9 cellular contexts compared by ENCODE assay signal in genomic region chr10:31581741-31582323, GRCh38.
DNase-seq lines count a peak whose midpoint lies in the region; ATAC-seq and TF ChIP-seq lines count a peak whose summit lies in the region.
"Had no signal": no experiment of that assay in that cellular context is flagged by ENCODE, and none has a peak within 500 bp of the region (broad histone marks: within the 10 kb centered on the region; RNA-seq: fewer than 3 reads in every experiment).

No MANE protein-coding gene starts in this region.

- DNase-seq in GM13976 (ENCODE audit: low spot score): peak; percentile 79
- DNase-seq in M059J (ENCODE audit: low read depth): peak; percentile 10
- no peak for DNase-seq in memory B cell (ENCODE audit: low spot score in 2 of 2)
- DNase-seq in HCEC 1CT: no peak
- no peak for DNase-seq in ureter (ENCODE audit: low spot score)
- no peak for DNase-seq in middle frontal gyrus (ENCODE audit: extremely low spot score, low spot score)
- DNase-seq: thyroid gland had no signal

- H3K9me3 Mint-ChIP-seq in memory B cell: peaks cover 7% of the 10 kb centered on the region

- H3K4me3 Mint-ChIP-seq in memory B cell: no peak overlapping the region

- H3K36me3 Mint-ChIP-seq in memory B cell: no peaks in the 10 kb centered on the region

- ATAC-seq in GM21526 (IDR thresholded peaks at IDR 0.05; ENCODE audit: low FRiP score, unreplicated experiment) (peak; percentile 68), memory B cell (ENCODE audit: low read depth) (peak; percentile 24), GM19455 (IDR thresholded peaks at IDR 0.05; ENCODE audit: unreplicated experiment) (no peak)

- H3K27ac Mint-ChIP-seq in memory B cell: no peak overlapping the region

- H3K4me1 Mint-ChIP-seq in memory B cell: no peaks in the 10 kb centered on the region

- in situ Hi-C loops in GM13976 (cut with MboI; ENCODE audit: low sequenced_read_pairs, unreplicated experiment): no loop called here

- H3K27me3 Mint-ChIP-seq in memory B cell: peaks cover 8% of the 10 kb centered on the region

- no peak for TF ChIP-seq CTCF in GM13976 (IDR thresholded peaks at IDR 0.05; ENCODE audit: borderline replicate concordance, control extremely low read depth, extremely low read depth, insufficient read depth, missing control alignments)

Comparison
In these comparisons a context has a peak if more than half of its experiments do, and no peak if none do; other contexts are left out.
1. DNase-seq: peak in GM13976 (single experiment) and M059J (single experiment); none in memory B cell (0 of 2), HCEC 1CT (single experiment), ureter (single experiment) and middle frontal gyrus (single experiment).